6 cellular contexts compared by ENCODE assay signal in the genomic region with DNA sequence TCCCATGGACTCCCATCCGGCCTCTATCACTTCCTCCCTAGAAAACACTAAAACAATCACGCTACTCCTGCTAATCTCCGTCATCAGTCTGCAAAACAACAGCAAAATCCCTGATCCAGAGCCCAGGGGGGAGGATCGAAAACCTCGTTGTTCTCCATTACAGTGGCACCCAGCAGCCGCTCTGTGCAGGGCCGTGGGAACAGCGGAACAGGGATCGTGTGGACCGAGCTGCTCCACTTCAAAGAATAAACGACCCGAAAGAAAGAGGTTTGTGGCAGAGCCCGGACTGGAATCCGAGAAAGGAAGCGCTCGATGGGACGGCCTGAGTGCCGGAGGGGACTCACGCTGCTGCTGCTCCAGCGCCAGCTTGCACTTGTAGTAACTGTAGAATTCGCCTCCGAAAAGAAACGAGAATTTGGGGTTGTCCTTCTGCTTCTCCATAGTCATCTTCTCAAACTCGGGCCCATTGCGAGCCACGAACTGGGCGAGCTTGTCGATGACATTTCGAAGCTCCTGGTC. TPM values are rescaled to one million over a fixed set of nuclear protein-coding genes. Genes with fewer than 3 reads are reported as not detected.
A peak's percentile ranks its signal among the peaks of the same experiment; 100 is the strongest.
DNase-seq lines count a peak whose midpoint lies in the region; ATAC-seq and TF ChIP-seq lines count a peak whose summit lies in the region.

No MANE protein-coding gene starts in this region.

- H3K36me3 ChIP-seq in Peyer's patch (peaks cover 0 to 30% (median 0%) of the 10 kb centered on the region in 3 donors), gastroesophageal sphincter (peaks cover 0 to 38% of the 10 kb centered on the region in 2 donors), tibial nerve (peaks cover 0 to 39% (median 4%) of the 10 kb centered on the region in 3 donors)

- no peaks in the 10 kb centered on the region for H3K9me3 ChIP-seq in Peyer's patch
- no peaks in the 10 kb centered on the region for H3K9me3 ChIP-seq in gastroesophageal sphincter
- H3K9me3 ChIP-seq in tibial nerve = no peaks in the 10 kb centered on the region

- no peaks in the 10 kb centered on the region for H3K27me3 ChIP-seq in Peyer's patch
- H3K27me3 ChIP-seq in gastroesophageal sphincter = no peaks in the 10 kb centered on the region
- no peaks in the 10 kb centered on the region for H3K27me3 ChIP-seq in tibial nerve

- DNase-seq in Peyer's patch = no peak
- DNase-seq in tibial nerve (ENCODE audit: low spot score in 2 of 2) = no peak
- no peak for DNase-seq in NCI-H526 treated with DMSO at 0.1 percent for 48 hours (lab: John Stamatoyannopoulos, UW)
- no peak for DNase-seq in epidermal melanocyte (ENCODE audit: insufficient read length, low spot score)

- ATAC-seq in GM21515 (IDR thresholded peaks at IDR 0.05; ENCODE audit: unreplicated experiment) (peak; percentile 9), gastroesophageal sphincter (no peak)

- TF ChIP-seq POLR2A in Peyer's patch (IDR thresholded peaks at IDR 0.05) = no peak
- no peak for TF ChIP-seq POLR2A in gastroesophageal sphincter (IDR thresholded peaks at IDR 0.05)
- TF ChIP-seq POLR2A in tibial nerve (IDR thresholded peaks at IDR 0.05) = no peak

- WGBS in gastroesophageal sphincter (ENCODE audit: low coverage in 1 of 2), 2 donors = 0% methylated on average over 1 to 21 of the region's 29 CpGs
- WGBS in tibial nerve, 2 donors = 1% methylated on average over 29 of the region's 29 CpGs

- H3K4me3 ChIP-seq in Peyer's patch (peak overlapping the region; percentile 78 to 99 (median 95)), gastroesophageal sphincter (peak overlapping the region; percentile 77 to 99), tibial nerve (peak overlapping the region; percentile 54 to 100 (median 84))

- H3K27ac ChIP-seq in Peyer's patch (peak overlapping the region; percentile 83 to 90 (median 87)), gastroesophageal sphincter (peak overlapping the region; percentile 26 to 91 (median 88)), tibial nerve (peak overlapping the region; percentile 35 to 91 (median 90))

- TF ChIP-seq CTCF in Peyer's patch (IDR thresholded peaks at IDR 0.05) (no peak), gastroesophageal sphincter (IDR thresholded peaks at IDR 0.05) (no peak), tibial nerve (IDR thresholded peaks at IDR 0.05) (no peak)

- TF ChIP-seq EP300 in gastroesophageal sphincter (IDR thresholded peaks at IDR 0.05) (no peak), tibial nerve (IDR thresholded peaks at IDR 0.05) (no peak)

- H3K4me1 ChIP-seq in Peyer's patch (peaks cover 0 to 26% (median 8%) of the 10 kb centered on the region in 4 donors), gastroesophageal sphincter (peaks cover 0 to 78% (median 17%) of the 10 kb centered on the region in 3 donors), tibial nerve (peaks cover 8 to 60% (median 33%) of the 10 kb centered on the region in 4 donors)

RNA-seq across cellular contexts. Expression of gene CHERP, which starts 0.7 kb away (rescaled TPM):
- total RNA-seq in Peyer's patch (10 to 100 TPM; 11.4 to 26.4 (median 22.4) TPM), gastroesophageal sphincter (10 to 100 TPM in 1 of 4 donors, 1 to 10 TPM in 3; 5.7 to 12.7 (median 6.6) TPM), tibial nerve (10 to 100 TPM in 3 of 4 donors, 1 to 10 TPM in 1; 9.8 to 22.5 (median 12.6) TPM)

RNA-seq across cellular contexts. Expression of gene SLC35E1, which starts 30.6 kb away (rescaled TPM):
- total RNA-seq in Peyer's patch (10 to 100 TPM; 23.9 to 62.0 (median 41.9) TPM), gastroesophageal sphincter (10 to 100 TPM; 24.9 to 35.5 (median 29.7) TPM), tibial nerve (10 to 100 TPM; 24.9 to 29.5 (median 28.0) TPM)

RNA-seq across cellular contexts. Expression of gene C19orf44, which starts 45.4 kb away (rescaled TPM):
- 10 to 100 TPM in 1 of 4 donors, 1 to 10 TPM in 3; 3.7 to 13.2 (median 8.0) TPM for total RNA-seq in Peyer's patch
- total RNA-seq in gastroesophageal sphincter = 10 to 100 TPM in 3 of 4 donors, 1 to 10 TPM in 1; 8.1 to 12.3 (median 11.9) TPM
- 10 to 100 TPM; 13.4 to 19.0 (median 15.8) TPM for total RNA-seq in tibial nerve

RNA-seq across cellular contexts. Expression of gene CALR3, which starts 45.6 kb away (rescaled TPM):
- total RNA-seq in Peyer's patch = not detected
- total RNA-seq in gastroesophageal sphincter = not detected
- total RNA-seq in tibial nerve = not detected
